Comparison of ENCODE assay signal across 12 cellular contexts in genomic region chr17:83067718-83068261, GRCh38. TPM values are rescaled to one million over a fixed set of nuclear protein-coding genes. Genes with fewer than 3 reads are reported as not detected.
DNase-seq lines count a peak whose midpoint lies in the region; ATAC-seq and TF ChIP-seq lines count a peak whose summit lies in the region.
"Had no signal": no experiment of that assay in that cellular context is flagged by ENCODE, and none has a peak within 500 bp of the region (broad histone marks: within the 10 kb centered on the region; RNA-seq: fewer than 3 reads in every experiment).

No MANE protein-coding gene starts in this region.

- ATAC-seq in IMR-90 (ENCODE audit: low read depth), result no peak
- ATAC-seq: body of pancreas had no signal

- no peak for TF ChIP-seq POLR2A in IMR-90 (IDR thresholded peaks at IDR 0.05; ENCODE audit: low read depth, low read length)

- no peak overlapping the region for H3K56ac ChIP-seq in IMR-90 (ENCODE audit: extremely low read depth, insufficient read depth, low read length)

- H3K4me3 Mint-ChIP-seq in T-helper 2 cell treated with Interferon-gamma antibody and Interleukin-4, amounts not matched to agents 5 μg/mL and 100 μg/mL, for 36 hours, result peak overlapping the region; percentile 61
- H3K4me3 Mint-ChIP-seq in chondrocyte (ENCODE audit: unreplicated experiment) (no peak overlapping the region), progenitor cell of endocrine pancreas (ENCODE audit: low read depth) (no peak overlapping the region)
- H3K4me3 Mint-ChIP-seq in activated CD4-positive, alpha-beta memory T cell treated with anti-CD3 and anti-CD28 coated beads, Interleukin-2, amount 10 ng/mL, durations not matched to agents 7 days and 5 days, result no peak overlapping the region

- H2AK5ac ChIP-seq in IMR-90 (ENCODE audit: low read depth, low read length), result no peak overlapping the region

- no peak overlapping the region for H2BK5ac ChIP-seq in IMR-90 (ENCODE audit: low read depth, low read length, poor library complexity, severe bottlenecking)

- TF ChIP-seq CTCF in IMR-90 (conservative IDR thresholded peaks at IDR 0.05; ENCODE audit: low read depth, low read length) (0 out of 2 replicates have a peak, but pooled peaks have one; percentile 2), chondrocyte (IDR thresholded peaks at IDR 0.05) (peak; percentile 45), progenitor cell of endocrine pancreas (IDR thresholded peaks at IDR 0.05; ENCODE audit: unreplicated experiment) (peak; percentile 18)

- CTCF ChIA-PET in IMR-90 (lab: Yijun Ruan, JAX), result no interaction called here
- CTCF ChIA-PET in activated CD4-positive, alpha-beta memory T cell treated with anti-CD3 and anti-CD28 coated beads, Interleukin-2, amount 10 ng/mL, durations not matched to agents 7 days and 5 days (lab: Charles Lee), result interaction anchor here (0.7 kb wide), 1 partner anchor 286 kb away, joined by 3 read pairs; no protein-coding TSS in a partner anchor

- H4K8ac ChIP-seq in IMR-90 (ENCODE audit: low read depth in 2 of 2, low read length in 2 of 2), result no peak overlapping the region

- in situ Hi-C loops in IMR-90 (cut with MboI; ENCODE audit: low sequenced_read_pairs), result no loop called here

- no peaks in the 10 kb centered on the region for H3K36me3 Mint-ChIP-seq in T-helper 2 cell treated with Interferon-gamma antibody and Interleukin-4, amounts not matched to agents 5 μg/mL and 100 μg/mL, for 36 hours (ENCODE audit: low read depth)
- H3K36me3 Mint-ChIP-seq in chondrocyte (ENCODE audit: low read depth) (no peaks in the 10 kb centered on the region), progenitor cell of endocrine pancreas (ENCODE audit: insufficient read depth) (no peaks in the 10 kb centered on the region)
- H3K36me3 Mint-ChIP-seq in activated CD4-positive, alpha-beta memory T cell treated with anti-CD3 and anti-CD28 coated beads, Interleukin-2, amount 10 ng/mL, durations not matched to agents 7 days and 5 days (ENCODE audit: low read depth), result no peaks in the 10 kb centered on the region

- H2BK120ac ChIP-seq in IMR-90 (ENCODE audit: low read depth, low read length), result no peak overlapping the region

- no peak overlapping the region for H3K23ac ChIP-seq in IMR-90 (ENCODE audit: low read depth, low read length)

- H3K4me1 ChIP-seq in IMR-90 (ENCODE audit: control insufficient read depth, insufficient read depth, low read length), result no peaks in the 10 kb centered on the region

- H3K4me2 ChIP-seq in IMR-90 (ENCODE audit: low read depth, low read length), result no peak overlapping the region

- no peak overlapping the region for H3K4me3 ChIP-seq in IMR-90 (ENCODE audit: insufficient read depth, low read depth, low read length)
- H3K4me3 ChIP-seq: body of pancreas, upper lobe of left lung had no signal

- H2BK20ac ChIP-seq in IMR-90 (ENCODE audit: low read depth, low read length), result no peak overlapping the region

- H2AK9ac ChIP-seq in IMR-90 (replicated peaks; ENCODE audit: low read depth, low read length, poor library complexity), result no peak overlapping the region

- peaks cover 2% of the 10 kb centered on the region for H3K27me3 ChIP-seq in IMR-90 (ENCODE audit: control insufficient read depth, insufficient read depth, low read length)
- H3K27me3 ChIP-seq: body of pancreas, upper lobe of left lung had no signal

- no peak overlapping the region for H3K18ac ChIP-seq in IMR-90 (ENCODE audit: low read depth, low read length)

- no peak overlapping the region for H3K14ac ChIP-seq in IMR-90 (replicated peaks; ENCODE audit: low read depth, low read length)

- no peaks in the 10 kb centered on the region for H3K79me1 ChIP-seq in IMR-90 (ENCODE audit: low read depth in 1 of 2, low read length in 2 of 2)

- no peak overlapping the region for H4K91ac ChIP-seq in IMR-90 (ENCODE audit: insufficient read depth, low read depth, low read length)

- H3K9me3 Mint-ChIP-seq in T-helper 2 cell treated with Interferon-gamma antibody and Interleukin-4, amounts not matched to agents 5 μg/mL and 100 μg/mL, for 36 hours, result no peaks in the 10 kb centered on the region
- no peaks in the 10 kb centered on the region for H3K9me3 Mint-ChIP-seq in chondrocyte (ENCODE audit: low read depth)
- no peaks in the 10 kb centered on the region for H3K9me3 Mint-ChIP-seq in progenitor cell of endocrine pancreas (ENCODE audit: low read depth)
- no peaks in the 10 kb centered on the region for H3K9me3 Mint-ChIP-seq in activated CD4-positive, alpha-beta memory T cell treated with anti-CD3 and anti-CD28 coated beads, Interleukin-2, amount 10 ng/mL, durations not matched to agents 7 days and 5 days

- dilution Hi-C loops in IMR-90 (cut with HindIII; ENCODE audit: low sequenced_read_pairs, unreplicated experiment), result no loop called here

- no peak overlapping the region for H2AFZ ChIP-seq in IMR-90 (replicated peaks; ENCODE audit: low read length, poor library complexity)

- H3K27ac Mint-ChIP-seq in T-helper 2 cell treated with Interferon-gamma antibody and Interleukin-4, amounts not matched to agents 5 μg/mL and 100 μg/mL, for 36 hours, result peak overlapping the region; percentile 52
- no peak overlapping the region for H3K27ac Mint-ChIP-seq in chondrocyte (ENCODE audit: unreplicated experiment)
- H3K27ac Mint-ChIP-seq in progenitor cell of endocrine pancreas, result peak overlapping the region; percentile 64
- no peak overlapping the region for H3K27ac Mint-ChIP-seq in activated CD4-positive, alpha-beta memory T cell treated with anti-CD3 and anti-CD28 coated beads, Interleukin-2, amount 10 ng/mL, durations not matched to agents 7 days and 5 days

- no peak overlapping the region for H3K27ac ChIP-seq in IMR-90 (ENCODE audit: insufficient read depth, low read length)
- H3K27ac ChIP-seq: body of pancreas, upper lobe of left lung had no signal

- WGBS in IMR-90 (ENCODE audit: extremely low coverage in 2 of 2, insufficient read length in 1 of 2), 2 experiments, result 78% methylated on average over 20 of the region's 29 CpGs; no CpG with 5 or more reads in 1 of the 2 experiments

- no peak for DNase-seq in T-helper 2 cell treated with Interferon-gamma antibody and Interleukin-4, amounts not matched to agents 5 μg/mL and 100 μg/mL, for 36 hours (ENCODE audit: low spot score)
- DNase-seq in T-helper 2 cell (no peak), IMR-90 (peak; percentile 16), chondrocyte (ENCODE audit: low spot score) (no peak), progenitor cell of endocrine pancreas (ENCODE audit: low spot score, unreplicated experiment) (no peak), NCI-H146 treated with DMSO at 0.1 percent for 48 hours (lab: John Stamatoyannopoulos, UW; ENCODE audit: unreplicated experiment) (no peak)
- DNase-seq in activated CD4-positive, alpha-beta memory T cell treated with anti-CD3 and anti-CD28 coated beads, Interleukin-2, amount 10 ng/mL, durations not matched to agents 7 days and 5 days, result no peak
- no peak for DNase-seq in stimulated activated CD4-positive, alpha-beta T cell treated with anti-CD3 and anti-CD28 coated beads, Interleukin-1b, Interleukin-23, amount 100 ng/mL, for 48 hours
- DNase-seq: activated T-cell treated with anti-CD3 and anti-CD28 coated beads, Interleukin-2, amount 50 U/mL, for 48 hours; NCI-H1694 had no signal

- no TSS peak for BruUV-seq in IMR-90 (replicated peaks; lab: Mats Ljungman, UMichigan)

- intact Hi-C loops in IMR-90 (cut with micrococcal nuclease), result no loop called here

- H3K9me3 ChIP-seq in IMR-90 (ENCODE audit: control insufficient read depth, insufficient read depth, low read length), result no peaks in the 10 kb centered on the region
- H3K9me3 ChIP-seq: body of pancreas, upper lobe of left lung had no signal

- TF ChIP-seq RAD21 in IMR-90 (IDR thresholded peaks at IDR 0.05; ENCODE audit: low read length), result no peak

- no peak overlapping the region for H2BK15ac ChIP-seq in IMR-90 (ENCODE audit: low read depth, low read length)

- no peak overlapping the region for H3K9ac ChIP-seq in IMR-90 (ENCODE audit: low read depth, low read length)

- H3K36me3 ChIP-seq in IMR-90 (ENCODE audit: control insufficient read depth, insufficient read depth, low read length), result no peaks in the 10 kb centered on the region
- H3K36me3 ChIP-seq: upper lobe of left lung had no signal

- H3K4me1 Mint-ChIP-seq in T-helper 2 cell treated with Interferon-gamma antibody and Interleukin-4, amounts not matched to agents 5 μg/mL and 100 μg/mL, for 36 hours (ENCODE audit: low read depth), result peaks cover 24% of the 10 kb centered on the region
- peaks cover 2% of the 10 kb centered on the region for H3K4me1 Mint-ChIP-seq in chondrocyte (ENCODE audit: low read depth)
- peaks cover 1% of the 10 kb centered on the region for H3K4me1 Mint-ChIP-seq in progenitor cell of endocrine pancreas (ENCODE audit: low read depth)
- H3K4me1 Mint-ChIP-seq in activated CD4-positive, alpha-beta memory T cell treated with anti-CD3 and anti-CD28 coated beads, Interleukin-2, amount 10 ng/mL, durations not matched to agents 7 days and 5 days, result peaks cover 33% of the 10 kb centered on the region

- H4K5ac ChIP-seq in IMR-90 (ENCODE audit: low read depth, low read length), result no peak overlapping the region

- H4K20me1 ChIP-seq in IMR-90 (ENCODE audit: insufficient read depth, low read length), result no peaks in the 10 kb centered on the region

- no peaks in the 10 kb centered on the region for H3K27me3 Mint-ChIP-seq in T-helper 2 cell treated with Interferon-gamma antibody and Interleukin-4, amounts not matched to agents 5 μg/mL and 100 μg/mL, for 36 hours (ENCODE audit: low read depth)
- H3K27me3 Mint-ChIP-seq in chondrocyte (ENCODE audit: low read depth) (peaks cover 4% of the 10 kb centered on the region), progenitor cell of endocrine pancreas (peaks cover 11% of the 10 kb centered on the region)
- H3K27me3 Mint-ChIP-seq in activated CD4-positive, alpha-beta memory T cell treated with anti-CD3 and anti-CD28 coated beads, Interleukin-2, amount 10 ng/mL, durations not matched to agents 7 days and 5 days, result peaks cover 6% of the 10 kb centered on the region

- H3K4ac ChIP-seq in IMR-90 (ENCODE audit: low read depth, low read length), result no peak overlapping the region

- POLR2A ChIA-PET in IMR-90 (lab: Charles Lee; ENCODE audit: unreplicated experiment), result no interaction called here
- POLR2A ChIA-PET in activated CD4-positive, alpha-beta memory T cell treated with anti-CD3 and anti-CD28 coated beads, Interleukin-2, amount 10 ng/mL, durations not matched to agents 7 days and 5 days (lab: Charles Lee), result interaction anchor here (1.2 kb wide), 1 partner anchor 9 kb away, joined by 4 read pairs; no protein-coding TSS in a partner anchor

- peaks cover 6% of the 10 kb centered on the region; the same call in 1 of the 2 replicates for H3K9me1 ChIP-seq in IMR-90 (ENCODE audit: insufficient read depth, low read length)

TF ChIP-seq in IMR-90, 13 proteins besides CTCF, POLR2A, EP300 and RAD21 (continues in another document):
- no peak for TF ChIP-seq FOS (IDR thresholded peaks at IDR 0.05; ENCODE audit: low read depth, low read length)

RNA-seq across cellular contexts. Expression of gene METRNL, which starts 11.6 kb away (rescaled TPM):
- total RNA-seq in IMR-90 (2012; rRNA removed) (17.9 and 21.4 TPM in 2 replicates), chondrocyte (63.8 to 79.4 TPM (median 64.7 TPM) in 3 replicates), progenitor cell of endocrine pancreas (54.6 and 56.2 TPM in 2 replicates)
- polyA plus RNA-seq in IMR-90 (2012; rRNA removed), result 48.2 and 60.2 TPM in 2 replicates
- 73.7 and 167 TPM in 2 replicates for polyA plus RNA-seq in IMR-90 (2012; cell fraction: cytosol; rRNA removed)
- polyA plus RNA-seq in IMR-90 (2012; cell fraction: nucleus; rRNA removed; ENCODE audit: low replicate concordance), result 50.0 and 129 TPM in 2 replicates
- total RNA-seq in activated CD4-positive, alpha-beta memory T cell treated with anti-CD3 and anti-CD28 coated beads, Interleukin-2, amount 10 ng/mL, durations not matched to agents 7 days and 5 days, result 10 to 100 TPM; 27.3 to 28.1 TPM

Comparison
In these comparisons a context has a peak if more than half of its experiments do, and no peak if none do; other contexts are left out.
1. H3K27ac Mint-ChIP-seq: peak in T-helper 2 cell treated with Interferon-gamma antibody and Interleukin-4, amounts not matched to agents 5 μg/mL and 100 μg/mL, for 36 hours (single experiment) and progenitor cell of endocrine pancreas (single experiment); none in chondrocyte (single experiment) and activated CD4-positive, alpha-beta memory T cell treated with anti-CD3 and anti-CD28 coated beads, Interleukin-2, amount 10 ng/mL, durations not matched to agents 7 days and 5 days (single experiment).
2. Peak in every context shown above with its lines, with median percentiles within 50 percentile points of each other: CTCF ChIP-seq.